1 cellular context compared by ENCODE assay signal in genomic region chrX:139930923-139931645, GRCh38.
TF ChIP-seq lines count a peak whose summit lies in the region.

No MANE protein-coding gene starts in this region.

TF ChIP-seq in WTC11, 78 proteins besides CTCF, POLR2A, EP300 and RAD21 (continued from another document):
- TF ChIP-seq HMGXB4 (CRISPR knock-in tag; IDR thresholded peaks at IDR 0.05): no peak
- TF ChIP-seq PRRX2 (CRISPR knock-in tag; IDR thresholded peaks at IDR 0.05): no peak
- no peak for TF ChIP-seq NR2C2 (CRISPR knock-in tag; IDR thresholded peaks at IDR 0.05)
- TF ChIP-seq ZNF281 (CRISPR knock-in tag; IDR thresholded peaks at IDR 0.05): no peak
- TF ChIP-seq AR (CRISPR knock-in tag; IDR thresholded peaks at IDR 0.05): no peak
- no peak for TF ChIP-seq STAT6 (CRISPR knock-in tag; conservative IDR thresholded peaks at IDR 0.05; ENCODE audit: low read depth)
- no peak for TF ChIP-seq KAT7 (CRISPR knock-in tag; IDR thresholded peaks at IDR 0.05; ENCODE audit: borderline replicate concordance)
